8 cellular contexts compared by ENCODE assay signal in genomic region chr3:64224826-64225606, GRCh38. TPM values are rescaled to one million over a fixed set of nuclear protein-coding genes. Genes with fewer than 3 reads are reported as not detected.
DNase-seq lines count a peak whose midpoint lies in the region; ATAC-seq, FAIRE-seq and TF ChIP-seq lines count a peak whose summit lies in the region.

TSS of gene PRICKLE2 (minus strand) at chr3:64225466. CDS start at chr3:64198927, 26,539 bp downstream.

- H4K20me1 ChIP-seq in Karpas-422 (ENCODE audit: insufficient read depth, low read depth, low read length): no peaks in the 10 kb centered on the region

- no peak within 1 kb of the TSS for H3K27ac ChIP-seq in Karpas-422 (ENCODE audit: low read length)

- no peak for DNase-seq in D721Med (ENCODE audit: insufficient read length, low spot score)
- DNase-seq in Karpas-422: peak; percentile 69
- DNase-seq in dermis microvascular lymphatic vessel endothelial cell (ENCODE audit: low read depth in 2 of 2): peak; percentile 18 to 66
- peak; percentile 87 for DNase-seq in left kidney (ENCODE audit: low read depth, low spot score)
- DNase-seq in stromal cell of bone marrow (ENCODE audit: low read depth): peak; percentile 86
- no peak for DNase-seq in NCI-H2081 (lab: John Stamatoyannopoulos, UW)
- DNase-seq in NCI-H2171 treated with DMSO at 0.1 percent for 48 hours (lab: John Stamatoyannopoulos, UW): no peak

- H3K4me3 ChIP-seq in Karpas-422 (ENCODE audit: low read length): peak within 1 kb of the TSS; percentile 36; the same call in 1 of the 2 replicates

- peak within 1 kb of the TSS; percentile 42 for H3K4me2 ChIP-seq in Karpas-422 (ENCODE audit: low read depth, low read length, poor library complexity, severe bottlenecking)

- peak; percentile 98 for FAIRE-seq in D721Med (lab: Jason Lieb, UNC)

- peaks cover 13% of the 10 kb centered on the region for H3K4me1 ChIP-seq in Karpas-422 (ENCODE audit: low read length)

- peak within 1 kb of the TSS; percentile 43 for H3K9ac ChIP-seq in Karpas-422 (ENCODE audit: low read length)

- peak within 1 kb of the TSS; percentile 40; the same call in 1 of the 2 replicates for H2AFZ ChIP-seq in Karpas-422 (ENCODE audit: low read length)

- no peaks in the 10 kb centered on the region for H3K9me2 ChIP-seq in Karpas-422 (replicated peaks; ENCODE audit: insufficient read depth, low read length)

- ATAC-seq in GM21717 (IDR thresholded peaks at IDR 0.05; ENCODE audit: unreplicated experiment): peak; percentile 94

- no peaks in the 10 kb centered on the region for H3K27me3 ChIP-seq in Karpas-422 (ENCODE audit: low read length)

- H3K79me2 ChIP-seq in Karpas-422 (ENCODE audit: low read length): no peaks in the 10 kb centered on the region

- H3K9me3 ChIP-seq in Karpas-422 (ENCODE audit: low read length): no peaks in the 10 kb centered on the region

- peak; percentile 32 for TF ChIP-seq CTCF in D721Med (IDR thresholded peaks at IDR 0.05; ENCODE audit: insufficient read depth, missing control alignments)

- no peaks in the 10 kb centered on the region for H3K36me3 ChIP-seq in Karpas-422 (ENCODE audit: insufficient read depth, low read length)

RNA-seq across cellular contexts. Expression of gene PRICKLE2, which starts in this region (rescaled TPM):
- total RNA-seq in Karpas-422 (2014; rRNA removed; shearing (Covaris generic); ENCODE audit: low replicate concordance): 0.11 TPM in 1 of 2 replicates, not detected in the other
- 1.8 and 2.8 TPM in 2 replicates for total RNA-seq in dermis microvascular lymphatic vessel endothelial cell

Comparison
In these comparisons a context has a peak if more than half of its experiments do, and no peak if none do; other contexts are left out.
1. Peak in DNase-seq, H3K4me3 ChIP-seq, H3K9ac ChIP-seq and H3K4me2 ChIP-seq in Karpas-422; RNA of the gene not detected or under 1 TPM.
2. DNase-seq: peak in dermis microvascular lymphatic vessel endothelial cell (2 of 2), left kidney (single experiment) and stromal cell of bone marrow (single experiment); none in D721Med (single experiment), NCI-H2081 (0 of 2) and NCI-H2171 treated with DMSO at 0.1 percent for 48 hours (single experiment).